9 cellular contexts compared by ENCODE assay signal in genomic region chr10:61942997-61943457, GRCh38. TPM values are rescaled to one million over a fixed set of nuclear protein-coding genes. Genes with fewer than 3 reads are reported as not detected.
DNase-seq lines count a peak whose midpoint lies in the region; TF ChIP-seq lines count a peak whose summit lies in the region.
"Had no signal": no experiment of that assay in that cellular context is flagged by ENCODE, and none has a peak within 500 bp of the region (broad histone marks: within the 10 kb centered on the region; RNA-seq: fewer than 3 reads in every experiment).

No MANE protein-coding gene starts in this region.

- TF ChIP-seq CTCF in fibroblast of the aortic adventitia (IDR thresholded peaks at IDR 0.05; ENCODE audit: insufficient read depth, low read length): no peak

- no peaks in the 10 kb centered on the region for H3K9me3 Mint-ChIP-seq in T-helper 2 cell treated with Interferon-gamma antibody and Interleukin-4, amounts not matched to agents 5 μg/mL and 100 μg/mL, for 36 hours

- peaks cover 0 to 9% (median 1%) of the 10 kb centered on the region in 3 donors for H3K4me1 ChIP-seq in skeletal muscle tissue (ENCODE audit: control insufficient read depth in 3 of 3, insufficient read depth in 3 of 3, low read length in 3 of 3)

- no peaks in the 10 kb centered on the region for H3K9me3 ChIP-seq in skeletal muscle tissue (ENCODE audit: control insufficient read depth in 3 of 3, low read length in 3 of 3)

- peak overlapping the region in 1 of 3 donors; percentile 12 for H3K9ac ChIP-seq in skeletal muscle tissue (ENCODE audit: low read depth in 1 of 3, low read length in 3 of 3)

- no peaks in the 10 kb centered on the region for H3K27me3 ChIP-seq in skeletal muscle tissue (ENCODE audit: control insufficient read depth in 3 of 3, insufficient read depth in 3 of 3, low read length in 3 of 3)
- H3K27me3 ChIP-seq in H7 (ENCODE audit: control insufficient read depth, insufficient read depth, low read length): no peaks in the 10 kb centered on the region

- peak overlapping the region; percentile 85 for H3K27ac ChIP-seq in skeletal muscle tissue (ENCODE audit: low read depth, low read length)

- peaks cover 53% of the 10 kb centered on the region for H3K4me1 Mint-ChIP-seq in T-helper 2 cell treated with Interferon-gamma antibody and Interleukin-4, amounts not matched to agents 5 μg/mL and 100 μg/mL, for 36 hours (ENCODE audit: low read depth)

- peaks cover 61% of the 10 kb centered on the region for H3K36me3 Mint-ChIP-seq in T-helper 2 cell treated with Interferon-gamma antibody and Interleukin-4, amounts not matched to agents 5 μg/mL and 100 μg/mL, for 36 hours (ENCODE audit: low read depth)

- peak overlapping the region; percentile 89 for H3K27ac Mint-ChIP-seq in T-helper 2 cell treated with Interferon-gamma antibody and Interleukin-4, amounts not matched to agents 5 μg/mL and 100 μg/mL, for 36 hours

- H3K4me3 Mint-ChIP-seq in T-helper 2 cell treated with Interferon-gamma antibody and Interleukin-4, amounts not matched to agents 5 μg/mL and 100 μg/mL, for 36 hours: peak overlapping the region; percentile 75

- no peaks in the 10 kb centered on the region for H3K36me3 ChIP-seq in skeletal muscle tissue (ENCODE audit: control insufficient read depth in 3 of 3, insufficient read depth in 3 of 3, low read length in 3 of 3)
- no peaks in the 10 kb centered on the region for H3K36me3 ChIP-seq in H7 (replicated peaks; ENCODE audit: control insufficient read depth, insufficient read depth, low read length)

- no peaks in the 10 kb centered on the region for H3K27me3 Mint-ChIP-seq in T-helper 2 cell treated with Interferon-gamma antibody and Interleukin-4, amounts not matched to agents 5 μg/mL and 100 μg/mL, for 36 hours (ENCODE audit: low read depth)

- H3K4me3 ChIP-seq in fibroblast of the aortic adventitia (ENCODE audit: low read depth, low read length): peak overlapping the region; percentile 23
- peak overlapping the region in 1 of 3 donors; percentile 26 for H3K4me3 ChIP-seq in skeletal muscle tissue (ENCODE audit: low read length in 3 of 3)
- no peak overlapping the region for H3K4me3 ChIP-seq in H7 (ENCODE audit: insufficient read depth, low read depth, low read length)

- DNase-seq in GM04503 (ENCODE audit: low read depth): peak; percentile 28
- DNase-seq in T-helper 2 cell treated with Interferon-gamma antibody and Interleukin-4, amounts not matched to agents 5 μg/mL and 100 μg/mL, for 36 hours (ENCODE audit: low spot score): no peak
- peak; percentile 76 for DNase-seq in fibroblast of the aortic adventitia (ENCODE audit: low read depth)
- DNase-seq in H7: no peak
- no peak for DNase-seq in SIG-M5 treated with dmso at 0.1 percent for 504 hours (lab: John Stamatoyannopoulos, UW; ENCODE audit: unreplicated experiment)
- DNase-seq in stimulated activated CD4-positive, alpha-beta T cell treated with anti-CD3 and anti-CD28 coated beads, Interleukin-2, amount 100 ng/mL, for 24 hours: no peak
- DNase-seq in cerebellar nuclear complex (lab: John Stamatoyannopoulos, UW): no peak
- DNase-seq: NCI-H510A treated with DMSO at 0.1 percent for 48 hours had no signal

RNA-seq across cellular contexts. Expression of gene ARID5B, which starts 41.5 kb away (rescaled TPM):
- total RNA-seq in fibroblast of the aortic adventitia (ENCODE audit: low replicate concordance) (51.0 and 87.9 TPM in 2 replicates), skeletal muscle tissue (27.7 TPM)
- total RNA-seq in H7 (2014; rRNA removed; shearing (Covaris generic)): 1.3 and 1.4 TPM in 2 replicates

Comparison
In these comparisons a context has a peak if more than half of its experiments do, and no peak if none do; other contexts are left out.
1. DNase-seq: peak in GM04503 (single experiment) and fibroblast of the aortic adventitia (single experiment); none in T-helper 2 cell treated with Interferon-gamma antibody and Interleukin-4, amounts not matched to agents 5 μg/mL and 100 μg/mL, for 36 hours (single experiment), H7 (single experiment), SIG-M5 treated with dmso at 0.1 percent for 504 hours (single experiment), stimulated activated CD4-positive, alpha-beta T cell treated with anti-CD3 and anti-CD28 coated beads, Interleukin-2, amount 100 ng/mL, for 24 hours (0 of 2) and cerebellar nuclear complex (0 of 2).
2. RNA of gene ARID5B, which starts 41.5 kb away (total RNA-seq): 51.0 to 87.9 TPM in fibroblast of the aortic adventitia and 27.7 TPM in skeletal muscle tissue (single experiment); 1.3 to 1.4 TPM in H7; every median in the first group is over 10 times any median in the second.